16 cellular contexts compared by ENCODE assay signal in genomic region chr2:109475531-109476210, GRCh38.
DNase-seq lines count a peak whose midpoint lies in the region; ATAC-seq, FAIRE-seq and TF ChIP-seq lines count a peak whose summit lies in the region.
"Had no signal": no experiment of that assay in that cellular context is flagged by ENCODE, and none has a peak within 500 bp of the region (broad histone marks: within the 10 kb centered on the region; RNA-seq: fewer than 3 reads in every experiment).

No MANE protein-coding gene starts in this region.

- intact Hi-C loops in kidney (cut with DNase I) = no loop called here
- intact Hi-C loops in vagina (cut with DNase I) = no loop called here

- H3K27me3 ChIP-seq in tibial nerve (no peaks in the 10 kb centered on the region), HAP-1 (ENCODE audit: low read depth) (no peaks in the 10 kb centered on the region), vagina (no peaks in the 10 kb centered on the region)
- H3K27me3 ChIP-seq: neutrophil, thyroid gland had no signal

- FAIRE-seq in kidney (lab: Jason Lieb, UNC) = no peak

- WGBS in tibial nerve, 2 donors = 62 to 70% methylated on average over 6 of the region's 6 CpGs

- H3K4me3 ChIP-seq in kidney (ENCODE audit: low read length in 2 of 2) = no peak overlapping the region
- H3K4me3 ChIP-seq in tibial nerve = no peak overlapping the region
- H3K4me3 ChIP-seq in HAP-1 = no peak overlapping the region
- H3K4me3 ChIP-seq in vagina = no peak overlapping the region
- H3K4me3 ChIP-seq: thyroid gland had no signal

- H3K4me1 ChIP-seq in kidney (ENCODE audit: control insufficient read depth in 1 of 2, insufficient read depth in 1 of 2, low read depth in 1 of 2, low read length in 2 of 2) (peaks cover 0 to 9% of the 10 kb centered on the region in 2 donors), tibial nerve (no peaks in the 10 kb centered on the region), HAP-1 (no peaks in the 10 kb centered on the region), vagina (peaks cover 41% of the 10 kb centered on the region)

- CTCF ChIA-PET in RWPE1 (lab: Yijun Ruan, JAX) = interaction anchor here (1.2 kb wide), 1 partner anchor 57 kb away, joined by 4 read pairs; no protein-coding TSS in a partner anchor

- in situ Hi-C loops in HAP-1 (cut with MboI; ENCODE audit: low sequenced_read_pairs) = no loop called here

- ATAC-seq in GM19463 (IDR thresholded peaks at IDR 0.05; ENCODE audit: unreplicated experiment) = peak; percentile 41
- ATAC-seq: effector memory CD8-positive, alpha-beta T cell; Panc1 had no signal

- no peaks in the 10 kb centered on the region for H3K36me3 ChIP-seq in kidney (ENCODE audit: control insufficient read depth in 1 of 2, insufficient read depth in 2 of 2, low read length in 2 of 2)
- no peaks in the 10 kb centered on the region for H3K36me3 ChIP-seq in tibial nerve
- H3K36me3 ChIP-seq in HAP-1 (replicated peaks) = no peaks in the 10 kb centered on the region
- H3K36me3 ChIP-seq in vagina = no peaks in the 10 kb centered on the region
- H3K36me3 ChIP-seq: neutrophil, thyroid gland had no signal

- TF ChIP-seq CTCF in RWPE1 (conservative IDR thresholded peaks at IDR 0.05; ENCODE audit: low read depth) (no peak), kidney (IDR thresholded peaks at IDR 0.05; ENCODE audit: borderline replicate concordance, extremely low read depth, insufficient read depth) (no peak), tibial nerve (IDR thresholded peaks at IDR 0.05) (no peak), vagina (IDR thresholded peaks at IDR 0.05) (no peak)

- no peak for TF ChIP-seq POLR2A in tibial nerve (IDR thresholded peaks at IDR 0.05)
- TF ChIP-seq POLR2A in vagina (IDR thresholded peaks at IDR 0.05) = no peak

- H3K27ac ChIP-seq in RWPE1 (no peak overlapping the region; the same call in 1 of the 2 replicates), kidney (ENCODE audit: low read depth in 2 of 2, low read length in 2 of 2) (no peak overlapping the region), tibial nerve (no peak overlapping the region), vagina (no peak overlapping the region)
- H3K27ac ChIP-seq: neutrophil, thyroid gland had no signal

- DNase-seq in Ammon's horn (ENCODE audit: low spot score) = peak; percentile 28
- DNase-seq in RWPE1 (ENCODE audit: low spot score) = peak; percentile 32
- peak; percentile 33 for DNase-seq in kidney
- no peak for DNase-seq in tibial nerve (ENCODE audit: low spot score in 2 of 2)
- DNase-seq in HAP-1 (ENCODE audit: low spot score in 2 of 2) = no peak
- no peak for DNase-seq in NCI-H82 treated with DMSO at 0.1 percent for 48 hours (lab: John Stamatoyannopoulos, UW; ENCODE audit: unreplicated experiment)
- no peak for DNase-seq in vagina (ENCODE audit: extremely low spot score in 2 of 2)
- DNase-seq: activated gamma-delta T cell treated with Interleukin-2 at 50 U/mL for 16 hours; DMS153; effector memory CD8-positive, alpha-beta T cell; NCI-H146; stimulated activated CD4-positive, alpha-beta T cell treated with anti-CD3 and anti-CD28 coated beads, Interleukin-4, amount 100 ng/mL, for 1 hour; thyroid gland had no signal

- no peaks in the 10 kb centered on the region for H3K9me3 ChIP-seq in kidney (ENCODE audit: control insufficient read depth in 1 of 2, low read length in 2 of 2)
- H3K9me3 ChIP-seq in tibial nerve = no peaks in the 10 kb centered on the region
- H3K9me3 ChIP-seq in HAP-1 = no peaks in the 10 kb centered on the region
- no peaks in the 10 kb centered on the region for H3K9me3 ChIP-seq in vagina
- H3K9me3 ChIP-seq: neutrophil, thyroid gland had no signal

- POLR2A ChIA-PET in RWPE1 (lab: Yijun Ruan, JAX; ENCODE audit: low non-redundant PET) = interaction anchor here (0.6 kb wide), 1 partner anchor 142 kb away, joined by 7 read pairs; no protein-coding TSS in a partner anchor

- H3K9ac ChIP-seq in kidney (ENCODE audit: low read length in 2 of 2) = no peak overlapping the region

- no peak for TF ChIP-seq EP300 in tibial nerve (IDR thresholded peaks at IDR 0.05)

Comparison
In these comparisons a context has a peak if more than half of its experiments do, and no peak if none do; other contexts are left out.
1. DNase-seq: peak in Ammon's horn (single experiment), RWPE1 (single experiment) and kidney (single experiment); none in tibial nerve (0 of 2), HAP-1 (0 of 2), NCI-H82 treated with DMSO at 0.1 percent for 48 hours (single experiment) and vagina (0 of 2).